Comparison of ENCODE assay signal across 2 cellular contexts in the genomic region with DNA sequence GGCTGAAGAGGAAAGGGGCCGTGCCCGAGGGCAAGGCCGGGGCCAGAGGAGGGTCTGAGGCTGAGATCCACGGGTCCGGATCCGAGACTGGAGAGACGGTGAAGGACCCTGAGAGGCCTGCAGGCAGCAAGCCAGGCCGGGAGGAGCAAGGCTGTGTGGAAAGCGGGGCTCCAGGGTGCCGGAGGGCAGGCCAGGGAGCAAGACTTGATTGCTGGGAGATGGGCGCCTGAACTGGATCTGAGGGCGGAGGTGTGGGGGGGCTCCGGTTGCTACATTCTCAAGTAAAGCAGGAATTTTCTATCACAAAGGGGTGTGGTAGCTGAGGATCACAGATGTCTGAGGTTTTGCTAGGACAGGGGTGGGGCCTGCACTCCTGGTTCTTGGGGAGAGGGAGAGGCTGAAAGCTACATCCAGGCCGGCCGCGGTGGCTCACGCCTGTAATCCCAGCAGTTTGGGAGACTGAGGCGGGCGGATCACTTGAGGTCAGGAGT.
TF ChIP-seq lines count a peak whose summit lies in the region.

No MANE protein-coding gene starts in this region.

TF ChIP-seq in SK-N-SH, 30 proteins besides CTCF, POLR2A, EP300 and RAD21 (continued from another document):
- TF ChIP-seq, protein P1, sequence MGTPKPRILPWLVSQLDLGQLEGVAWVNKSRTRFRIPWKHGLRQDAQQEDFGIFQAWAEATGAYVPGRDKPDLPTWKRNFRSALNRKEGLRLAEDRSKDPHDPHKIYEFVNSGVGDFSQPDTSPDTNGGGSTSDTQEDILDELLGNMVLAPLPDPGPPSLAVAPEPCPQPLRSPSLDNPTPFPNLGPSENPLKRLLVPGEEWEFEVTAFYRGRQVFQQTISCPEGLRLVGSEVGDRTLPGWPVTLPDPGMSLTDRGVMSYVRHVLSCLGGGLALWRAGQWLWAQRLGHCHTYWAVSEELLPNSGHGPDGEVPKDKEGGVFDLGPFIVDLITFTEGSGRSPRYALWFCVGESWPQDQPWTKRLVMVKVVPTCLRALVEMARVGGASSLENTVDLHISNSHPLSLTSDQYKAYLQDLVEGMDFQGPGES (IDR thresholded peaks at IDR 0.05; ENCODE audit: low read depth, low read length) = no peak
- TF ChIP-seq, protein P2, sequence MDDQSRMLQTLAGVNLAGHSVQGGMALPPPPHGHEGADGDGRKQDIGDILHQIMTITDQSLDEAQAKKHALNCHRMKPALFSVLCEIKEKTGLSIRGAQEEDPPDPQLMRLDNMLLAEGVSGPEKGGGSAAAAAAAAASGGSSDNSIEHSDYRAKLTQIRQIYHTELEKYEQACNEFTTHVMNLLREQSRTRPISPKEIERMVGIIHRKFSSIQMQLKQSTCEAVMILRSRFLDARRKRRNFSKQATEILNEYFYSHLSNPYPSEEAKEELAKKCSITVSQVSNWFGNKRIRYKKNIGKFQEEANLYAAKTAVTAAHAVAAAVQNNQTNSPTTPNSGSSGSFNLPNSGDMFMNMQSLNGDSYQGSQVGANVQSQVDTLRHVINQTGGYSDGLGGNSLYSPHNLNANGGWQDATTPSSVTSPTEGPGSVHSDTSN (IDR thresholded peaks at IDR 0.05) = no peak
- TF ChIP-seq TEAD4 (IDR thresholded peaks at IDR 0.05; ENCODE audit: borderline replicate concordance, insufficient read depth) = no peak
- TF ChIP-seq YY1 (IDR thresholded peaks at IDR 0.05; ENCODE audit: low read depth) = no peak
- TF ChIP-seq MXI1 (IDR thresholded peaks at IDR 0.05; ENCODE audit: low read depth, low read length) = no peak
- TF ChIP-seq, protein P3, sequence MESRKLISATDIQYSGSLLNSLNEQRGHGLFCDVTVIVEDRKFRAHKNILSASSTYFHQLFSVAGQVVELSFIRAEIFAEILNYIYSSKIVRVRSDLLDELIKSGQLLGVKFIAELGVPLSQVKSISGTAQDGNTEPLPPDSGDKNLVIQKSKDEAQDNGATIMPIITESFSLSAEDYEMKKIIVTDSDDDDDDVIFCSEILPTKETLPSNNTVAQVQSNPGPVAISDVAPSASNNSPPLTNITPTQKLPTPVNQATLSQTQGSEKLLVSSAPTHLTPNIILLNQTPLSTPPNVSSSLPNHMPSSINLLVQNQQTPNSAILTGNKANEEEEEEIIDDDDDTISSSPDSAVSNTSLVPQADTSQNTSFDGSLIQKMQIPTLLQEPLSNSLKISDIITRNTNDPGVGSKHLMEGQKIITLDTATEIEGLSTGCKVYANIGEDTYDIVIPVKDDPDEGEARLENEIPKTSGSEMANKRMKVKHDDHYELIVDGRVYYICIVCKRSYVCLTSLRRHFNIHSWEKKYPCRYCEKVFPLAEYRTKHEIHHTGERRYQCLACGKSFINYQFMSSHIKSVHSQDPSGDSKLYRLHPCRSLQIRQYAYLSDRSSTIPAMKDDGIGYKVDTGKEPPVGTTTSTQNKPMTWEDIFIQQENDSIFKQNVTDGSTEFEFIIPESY (IDR thresholded peaks at IDR 0.05; ENCODE audit: borderline replicate concordance, low read depth) = no peak
- TF ChIP-seq TAF1 (IDR thresholded peaks at IDR 0.05; ENCODE audit: borderline replicate concordance, low read depth, low read length) = no peak

TF ChIP-seq in SK-N-SH treated with all-trans-retinoic acid at 6 μM for 48 hours, 23 proteins besides CTCF, POLR2A, EP300 and RAD21 (continued from another document):
- TF ChIP-seq TSHZ2 (CRISPR knock-in tag; IDR thresholded peaks at IDR 0.05) (no peak), PPARA (CRISPR knock-in tag; IDR thresholded peaks at IDR 0.05; ENCODE audit: borderline replicate concordance) (no peak), ESRRG (CRISPR knock-in tag; IDR thresholded peaks at IDR 0.05) (no peak), ZNF565 (CRISPR knock-in tag; conservative IDR thresholded peaks at IDR 0.05; ENCODE audit: low read depth) (no peak), ZFP3 (CRISPR knock-in tag; IDR thresholded peaks at IDR 0.05) (no peak), ZNF8 (CRISPR knock-in tag; IDR thresholded peaks at IDR 0.05) (no peak), ARNTL (CRISPR knock-in tag; IDR thresholded peaks at IDR 0.05; ENCODE audit: borderline replicate concordance, low read depth) (no peak), CSRNP3 (CRISPR knock-in tag; IDR thresholded peaks at IDR 0.05) (no peak), RARB (CRISPR knock-in tag; IDR thresholded peaks at IDR 0.05) (no peak), TOX (CRISPR knock-in tag; IDR thresholded peaks at IDR 0.05; ENCODE audit: borderline replicate concordance) (no peak), ZNF70 (CRISPR knock-in tag; IDR thresholded peaks at IDR 0.05) (no peak), ZC3H10 (CRISPR knock-in tag; IDR thresholded peaks at IDR 0.05) (no peak), PATZ1 (CRISPR knock-in tag; IDR thresholded peaks at IDR 0.05; ENCODE audit: borderline replicate concordance) (no peak)
